19 cellular contexts compared by ENCODE assay signal in genomic region chr9:90939367-90939766, GRCh38.
"Had no signal": no experiment of that assay in that cellular context is flagged by ENCODE, and none has a peak within 500 bp of the region (broad histone marks: within the 10 kb centered on the region; RNA-seq: fewer than 3 reads in every experiment).

No MANE protein-coding gene starts in this region.

- H3K9me3 ChIP-seq: psoas muscle, right lobe of liver, testis, upper lobe of right lung, vagina had no signal

- H3K4me1 ChIP-seq: heart left ventricle, psoas muscle, right lobe of liver, spleen, testis, tibial nerve, upper lobe of right lung, vagina had no signal

- H3K36me3 ChIP-seq: heart left ventricle, right lobe of liver, spleen, tibial nerve, upper lobe of right lung, vagina had no signal

- ATAC-seq: esophagus mucosa; heart left ventricle; naive thymus-derived CD4-positive, alpha-beta T cell; psoas muscle; right lobe of liver; stimulated activated naive B cell treated with anti-CD40 and anti-IgM and Interleukin-4, amounts not matched to agents 10 μg/mL and 1 μg/mL and 100 μg/mL, for 72 hours; stimulated activated naive CD8-positive, alpha-beta T cell treated with anti-CD3 and anti-CD28 coated beads, Interleukin-15, amount 100 ng/mL, for 72 hours; upper lobe of right lung had no signal

- DNase-seq: effector CD8-positive, alpha-beta T cell; heart left ventricle; hippocampal formation; mesendoderm; naive thymus-derived CD4-positive, alpha-beta T cell; nephron progenitor cell; psoas muscle; retina; right lobe of liver; spleen; stimulated activated CD4-positive, alpha-beta T cell treated with anti-CD3 and anti-CD28 coated beads, Interleukin-2, amount 100 ng/mL, for 24 hours; stimulated activated CD4-positive, alpha-beta T cell treated with anti-CD3 and anti-CD28 coated beads, Interleukin-4, amount 100 ng/mL, for 4 hours; stimulated activated naive B cell treated with anti-CD40 and anti-IgM and Interleukin-4, amounts not matched to agents 10 μg/mL and 1 μg/mL and 100 μg/mL, for 72 hours; stimulated activated naive CD8-positive, alpha-beta T cell treated with anti-CD3 and anti-CD28 coated beads, Interleukin-15, amount 100 ng/mL, for 72 hours; testis; upper lobe of right lung had no signal

- H3K4me3 ChIP-seq: heart left ventricle, psoas muscle, right lobe of liver, spleen, testis, tibial nerve, upper lobe of right lung, vagina had no signal
